25 cellular contexts compared by ENCODE assay signal in genomic region chr1:64631346-64632052, GRCh38.
A peak's percentile ranks its signal among the peaks of the same experiment; 100 is the strongest.
DNase-seq lines count a peak whose midpoint lies in the region; ATAC-seq and TF ChIP-seq lines count a peak whose summit lies in the region.
"Had no signal": no experiment of that assay in that cellular context is flagged by ENCODE, and none has a peak within 500 bp of the region (broad histone marks: within the 10 kb centered on the region; RNA-seq: fewer than 3 reads in every experiment).

No MANE protein-coding gene starts in this region.

- no peak for TF ChIP-seq EP300 in suprapubic skin (IDR thresholded peaks at IDR 0.05)

- TF ChIP-seq CTCF in nephron progenitor cell (IDR thresholded peaks at IDR 0.05) (no peak), suprapubic skin (IDR thresholded peaks at IDR 0.05) (no peak)

- CTCF ChIA-PET in CD4-positive, alpha-beta memory T cell (lab: Charles Lee; ENCODE audit: partially characterized antibody) = no interaction called here

- no peaks in the 10 kb centered on the region for H3K36me3 ChIP-seq in CD4-positive, alpha-beta memory T cell (ENCODE audit: insufficient read depth, low read length)
- H3K36me3 ChIP-seq in HUES48 (ENCODE audit: control insufficient read depth, insufficient read depth, low read length) (peaks cover 71% of the 10 kb centered on the region), suprapubic skin (no peaks in the 10 kb centered on the region)
- H3K36me3 ChIP-seq: pancreas, tibial nerve had no signal

- no peak overlapping the region for H3K9ac ChIP-seq in HUES48 (ENCODE audit: low read depth, low read length)
- H3K9ac ChIP-seq: GM23248 had no signal

- WGBS in suprapubic skin = 58% methylated on average over 3 of the region's 3 CpGs

- no peaks in the 10 kb centered on the region for H3K36me3 Mint-ChIP-seq in CD4-positive, alpha-beta memory T cell
- no peaks in the 10 kb centered on the region for H3K36me3 Mint-ChIP-seq in central memory CD8-positive, alpha-beta T cell (ENCODE audit: insufficient read depth)
- H3K36me3 Mint-ChIP-seq in nephron progenitor cell (ENCODE audit: low read depth) = peaks cover 58% of the 10 kb centered on the region
- H3K36me3 Mint-ChIP-seq: activated naive CD4-positive, alpha-beta T cell treated with anti-CD3 and anti-CD28 coated beads, Interleukin-2, amount 10 ng/mL, durations not matched to agents 7 days and 5 days; naive B cell had no signal

- H3K9me3 ChIP-seq in CD4-positive, alpha-beta memory T cell (ENCODE audit: control insufficient read depth in 1 of 2, low read length in 2 of 2) = no peaks in the 10 kb centered on the region
- no peaks in the 10 kb centered on the region for H3K9me3 ChIP-seq in HUES48 (ENCODE audit: control insufficient read depth, insufficient read depth, low read length)
- no peaks in the 10 kb centered on the region for H3K9me3 ChIP-seq in suprapubic skin
- H3K9me3 ChIP-seq: pancreas, tibial nerve had no signal

- H3K4me3 Mint-ChIP-seq in CD4-positive, alpha-beta memory T cell = peak overlapping the region in 5 of 8 donors; percentile 50 to 82 (median 69)
- peak overlapping the region; percentile 12 for H3K4me3 Mint-ChIP-seq in central memory CD8-positive, alpha-beta T cell
- no peak overlapping the region for H3K4me3 Mint-ChIP-seq in nephron progenitor cell
- H3K4me3 Mint-ChIP-seq: activated CD4-positive, alpha-beta T cell treated with anti-CD3 and anti-CD28 coated beads for 36 hours; activated naive CD4-positive, alpha-beta T cell treated with anti-CD3 and anti-CD28 coated beads, Interleukin-2, amount 10 ng/mL, durations not matched to agents 7 days and 5 days; activated T-cell treated with anti-CD3 and anti-CD28 coated beads, Interleukin-2, amount 50 U/mL, for 24 hours had no signal

- H3K27me3 Mint-ChIP-seq in CD4-positive, alpha-beta memory T cell = no peaks in the 10 kb centered on the region
- H3K27me3 Mint-ChIP-seq in central memory CD8-positive, alpha-beta T cell = peaks cover 18% of the 10 kb centered on the region
- peaks cover 3% of the 10 kb centered on the region for H3K27me3 Mint-ChIP-seq in nephron progenitor cell (ENCODE audit: low read depth, poor library complexity)
- H3K27me3 Mint-ChIP-seq: activated CD4-positive, alpha-beta T cell treated with anti-CD3 and anti-CD28 coated beads for 36 hours; activated naive CD4-positive, alpha-beta T cell treated with anti-CD3 and anti-CD28 coated beads, Interleukin-2, amount 10 ng/mL, durations not matched to agents 7 days and 5 days; activated T-cell treated with anti-CD3 and anti-CD28 coated beads, Interleukin-2, amount 50 U/mL, for 24 hours; naive B cell had no signal

- no peak for DNase-seq in CD4-positive, alpha-beta memory T cell
- no peak for DNase-seq in central memory CD8-positive, alpha-beta T cell (ENCODE audit: low spot score in 2 of 2)
- DNase-seq in nephron progenitor cell = no peak
- DNase-seq in suprapubic skin (ENCODE audit: low spot score in 2 of 2) = no peak
- DNase-seq: activated CD4-positive, alpha-beta T cell treated with anti-CD3 and anti-CD28 coated beads for 36 hours; activated naive CD4-positive, alpha-beta T cell treated with anti-CD3 and anti-CD28 coated beads, Interleukin-2, amount 10 ng/mL, durations not matched to agents 7 days and 5 days; activated T-cell treated with anti-CD3 and anti-CD28 coated beads, Interleukin-2, amount 50 U/mL, for 24 hours; effector CD4-positive, alpha-beta T cell; erythroblast; foreskin fibroblast; GM23248; mesenchymal stem cell; naive B cell; NCI-H1417; NCI-H2171 treated with DMSO at 0.1 percent for 48 hours; NCI-H524; pancreas; stimulated activated CD4-positive, alpha-beta T cell treated with anti-CD3 and anti-CD28 coated beads, Interleukin-4, amount 100 ng/mL, for 4 hours; stimulated activated naive CD4-positive, alpha-beta T cell treated with Interleukin-2 at 50 U/mL for 16 hours had no signal

- no peak overlapping the region for H3K4me3 ChIP-seq in CD4-positive, alpha-beta memory T cell (ENCODE audit: low read length in 2 of 2)
- H3K4me3 ChIP-seq in HUES48 (ENCODE audit: low read depth, low read length) (no peak overlapping the region), suprapubic skin (no peak overlapping the region)
- H3K4me3 ChIP-seq: GM23248, pancreas, tibial nerve had no signal

- no peak overlapping the region for H3K27ac ChIP-seq in CD4-positive, alpha-beta memory T cell (ENCODE audit: low read depth, low read length)
- peak overlapping the region; percentile 30 for H3K27ac ChIP-seq in HUES48 (ENCODE audit: low read depth, low read length)
- H3K27ac ChIP-seq in suprapubic skin = no peak overlapping the region
- H3K27ac ChIP-seq: GM23248, pancreas, tibial nerve had no signal

- POLR2A ChIA-PET in CD4-positive, alpha-beta memory T cell (lab: Charles Lee; ENCODE audit: partially characterized antibody) = no interaction called here

- intact Hi-C loops in CD4-positive, alpha-beta memory T cell (cut with micrococcal nuclease) = no loop called here

- no peak overlapping the region for H3K27ac Mint-ChIP-seq in CD4-positive, alpha-beta memory T cell
- H3K27ac Mint-ChIP-seq in central memory CD8-positive, alpha-beta T cell (ENCODE audit: low read depth) = no peak overlapping the region
- H3K27ac Mint-ChIP-seq in nephron progenitor cell = peak overlapping the region; percentile 85
- H3K27ac Mint-ChIP-seq: activated CD4-positive, alpha-beta T cell treated with anti-CD3 and anti-CD28 coated beads for 36 hours; activated T-cell treated with anti-CD3 and anti-CD28 coated beads, Interleukin-2, amount 50 U/mL, for 24 hours had no signal

- no peak for TF ChIP-seq POLR2A in suprapubic skin (IDR thresholded peaks at IDR 0.05)

- H3K4me1 ChIP-seq in CD4-positive, alpha-beta memory T cell (ENCODE audit: insufficient read depth, low read length) = no peaks in the 10 kb centered on the region
- H3K4me1 ChIP-seq in HUES48 (ENCODE audit: control insufficient read depth, insufficient read depth, low read length) = no peaks in the 10 kb centered on the region
- H3K4me1 ChIP-seq in suprapubic skin = no peaks in the 10 kb centered on the region
- H3K4me1 ChIP-seq: pancreas had no signal

- ATAC-seq in central memory CD8-positive, alpha-beta T cell (replicated peaks; ENCODE audit: extremely low read depth, poor library complexity, severe bottlenecking) = no peak
- ATAC-seq in HG02973 (IDR thresholded peaks at IDR 0.05; ENCODE audit: unreplicated experiment) = no peak
- no peak for ATAC-seq in GM18861 (IDR thresholded peaks at IDR 0.05; ENCODE audit: unreplicated experiment)
- ATAC-seq: pancreas, sciatic nerve had no signal

- no peaks in the 10 kb centered on the region for H3K27me3 ChIP-seq in CD4-positive, alpha-beta memory T cell (ENCODE audit: insufficient read depth, low read length)
- no peaks in the 10 kb centered on the region for H3K27me3 ChIP-seq in HUES48 (ENCODE audit: control insufficient read depth, insufficient read depth, low read length)
- no peaks in the 10 kb centered on the region for H3K27me3 ChIP-seq in suprapubic skin
- H3K27me3 ChIP-seq: pancreas, tibial nerve had no signal

- H3K9me3 Mint-ChIP-seq in CD4-positive, alpha-beta memory T cell = peaks cover 0 to 1% (median 0%) of the 10 kb centered on the region in 8 donors
- H3K9me3 Mint-ChIP-seq in central memory CD8-positive, alpha-beta T cell = no peaks in the 10 kb centered on the region
- H3K9me3 Mint-ChIP-seq in nephron progenitor cell = no peaks in the 10 kb centered on the region
- H3K9me3 Mint-ChIP-seq: activated naive CD4-positive, alpha-beta T cell treated with anti-CD3 and anti-CD28 coated beads, Interleukin-2, amount 10 ng/mL, durations not matched to agents 7 days and 5 days; activated T-cell treated with anti-CD3 and anti-CD28 coated beads, Interleukin-2, amount 50 U/mL, for 24 hours; naive B cell; T-helper 1 cell treated with Interleukin-12 subunit alpha and Interleukin-12 subunit beta and Interleukin-4 antibody, amounts not matched to agents 30 μg/mL and 1 μg/mL, for 36 hours had no signal

- H3K4me1 Mint-ChIP-seq in CD4-positive, alpha-beta memory T cell = peaks cover 10 to 20% (median 16%) of the 10 kb centered on the region in 4 donors
- H3K4me1 Mint-ChIP-seq in central memory CD8-positive, alpha-beta T cell = peaks cover 12% of the 10 kb centered on the region
- peaks cover 48% of the 10 kb centered on the region for H3K4me1 Mint-ChIP-seq in nephron progenitor cell
